1 cellular context compared by ENCODE assay signal in genomic region chr15:78850926-78851600, GRCh38.
TF ChIP-seq lines count a peak whose summit lies in the region.

No MANE protein-coding gene starts in this region.

TF ChIP-seq in HepG2, 621 proteins besides CTCF, POLR2A, EP300 and RAD21:
- TF ChIP-seq CEBPG (CRISPR knock-in tag; IDR thresholded peaks at IDR 0.05) = no peak
- TF ChIP-seq NFRKB (IDR thresholded peaks at IDR 0.05) = no peak
- TF ChIP-seq RFX1 (IDR thresholded peaks at IDR 0.05) = no peak
- no peak for TF ChIP-seq ERF (CRISPR knock-in tag; IDR thresholded peaks at IDR 0.05)
- 0 out of 2 replicates have a peak, but pooled peaks have one; percentile 12 for TF ChIP-seq NCOA2 (CRISPR knock-in tag; IDR thresholded peaks at IDR 0.05)
- TF ChIP-seq SOX6 (IDR thresholded peaks at IDR 0.05) = no peak
- TF ChIP-seq SOX6 (CRISPR knock-in tag; IDR thresholded peaks at IDR 0.05) = peak; percentile 65; the same call in 1 of the 2 replicates
- TF ChIP-seq CREB1 (IDR thresholded peaks at IDR 0.05) = no peak
- no peak for TF ChIP-seq CREB1 (CRISPR knock-in tag; IDR thresholded peaks at IDR 0.05)
- no peak for TF ChIP-seq HCFC1 (IDR thresholded peaks at IDR 0.05; ENCODE audit: low read depth, low read length)
- 0 out of 2 replicates have a peak, but pooled peaks have one; percentile 26 for TF ChIP-seq RARA (CRISPR knock-in tag; IDR thresholded peaks at IDR 0.05)
- no peak for TF ChIP-seq THYN1 (CRISPR knock-in tag; IDR thresholded peaks at IDR 0.05; ENCODE audit: borderline replicate concordance, low read depth)
- TF ChIP-seq PHF21A (CRISPR knock-in tag; IDR thresholded peaks at IDR 0.05) = 0 out of 2 replicates have a peak, but pooled peaks have one; percentile 28
- TF ChIP-seq ZNF264 (CRISPR knock-in tag; IDR thresholded peaks at IDR 0.05) = no peak
- no peak for TF ChIP-seq ZFP37 (CRISPR knock-in tag; IDR thresholded peaks at IDR 0.05; ENCODE audit: borderline replicate concordance)
- no peak for TF ChIP-seq ATF5 (CRISPR knock-in tag; IDR thresholded peaks at IDR 0.05; ENCODE audit: low read depth)
- TF ChIP-seq ARID5B (CRISPR knock-in tag; IDR thresholded peaks at IDR 0.05) = peak; percentile 50; the same call in 1 of the 2 replicates
- no peak for TF ChIP-seq ZSCAN25 (CRISPR knock-in tag; IDR thresholded peaks at IDR 0.05)
- TF ChIP-seq XRCC5 (optimal IDR thresholded peaks at IDR 0.05; ENCODE audit: low read length) = peak; percentile 42
- peak; percentile 52; the same call in 1 of the 2 replicates for TF ChIP-seq ZBTB7B (CRISPR knock-in tag; IDR thresholded peaks at IDR 0.05)
- 0 out of 2 replicates have a peak, but pooled peaks have one; percentile 15 for TF ChIP-seq SOX13 (IDR thresholded peaks at IDR 0.05)
- peak in 1 of 2 experiments; percentile 85; a peak in 2 of 4 replicates for TF ChIP-seq SOX13 (CRISPR knock-in tag; conservative IDR thresholded peaks at IDR 0.05 in 1 of 2, IDR thresholded peaks at IDR 0.05 in 1 of 2)
- TF ChIP-seq SOX5 (CRISPR knock-in tag; IDR thresholded peaks at IDR 0.05; ENCODE audit: borderline replicate concordance) = peak; percentile 81
- 0 out of 2 replicates have a peak, but pooled peaks have one; percentile 47 for TF ChIP-seq ZNF3 (CRISPR knock-in tag; IDR thresholded peaks at IDR 0.05)
- peak; percentile 46 for TF ChIP-seq TEAD3 (CRISPR knock-in tag; optimal IDR thresholded peaks at IDR 0.05; ENCODE audit: borderline replicate concordance)
- TF ChIP-seq GATAD2A (CRISPR knock-in tag; IDR thresholded peaks at IDR 0.05) = peak; percentile 71; the same call in 1 of the 2 replicates
- no peak for TF ChIP-seq ZNF382 (CRISPR knock-in tag; IDR thresholded peaks at IDR 0.05; ENCODE audit: borderline replicate concordance)
- TF ChIP-seq ZNF101 (CRISPR knock-in tag; IDR thresholded peaks at IDR 0.05; ENCODE audit: borderline replicate concordance, low read depth) = no peak
- no peak for TF ChIP-seq ZNF549 (CRISPR knock-in tag; IDR thresholded peaks at IDR 0.05)
- no peak for TF ChIP-seq HNRNPH1 (optimal IDR thresholded peaks at IDR 0.05; ENCODE audit: low read depth, low read length)
- TF ChIP-seq TRIM24 (CRISPR knock-in tag; IDR thresholded peaks at IDR 0.05) = no peak
- TF ChIP-seq TCF7 (IDR thresholded peaks at IDR 0.05; ENCODE audit: low read depth) = peak; percentile 24; the same call in 1 of the 2 replicates
- TF ChIP-seq ZNF121 (CRISPR knock-in tag; IDR thresholded peaks at IDR 0.05) = no peak
- no peak for TF ChIP-seq ETV5 (CRISPR knock-in tag; IDR thresholded peaks at IDR 0.05; ENCODE audit: borderline replicate concordance)
- TF ChIP-seq ZBTB7A (CRISPR knock-in tag; IDR thresholded peaks at IDR 0.05) = 0 out of 2 replicates have a peak, but pooled peaks have one; percentile 20
- no peak for TF ChIP-seq ZNF597 (CRISPR knock-in tag; IDR thresholded peaks at IDR 0.05)
- no peak for TF ChIP-seq NCOA1 (CRISPR knock-in tag; IDR thresholded peaks at IDR 0.05)
- 0 out of 2 replicates have a peak, but pooled peaks have one; percentile 40 for TF ChIP-seq ONECUT2 (CRISPR knock-in tag; IDR thresholded peaks at IDR 0.05)
- no peak for TF ChIP-seq MXD1 (CRISPR knock-in tag; IDR thresholded peaks at IDR 0.05)
- TF ChIP-seq ZNF20 (CRISPR knock-in tag; IDR thresholded peaks at IDR 0.05) = no peak
- TF ChIP-seq ATF6 (CRISPR knock-in tag; conservative IDR thresholded peaks at IDR 0.05) = no peak
- no peak for TF ChIP-seq ZSCAN20 (CRISPR knock-in tag; IDR thresholded peaks at IDR 0.05; ENCODE audit: borderline replicate concordance)
- no peak for TF ChIP-seq SRSF1 (optimal IDR thresholded peaks at IDR 0.05; ENCODE audit: low read depth, low read length)
- TF ChIP-seq REPIN1 (CRISPR knock-in tag; IDR thresholded peaks at IDR 0.05; ENCODE audit: borderline replicate concordance, low read depth) = no peak
- TF ChIP-seq TRIM22 (IDR thresholded peaks at IDR 0.05) = no peak
- no peak for TF ChIP-seq ZBTB26 (CRISPR knock-in tag; IDR thresholded peaks at IDR 0.05; ENCODE audit: borderline replicate concordance)
- TF ChIP-seq HHEX (CRISPR knock-in tag; IDR thresholded peaks at IDR 0.05) = no peak
- TF ChIP-seq ZNF276 (CRISPR knock-in tag; IDR thresholded peaks at IDR 0.05; ENCODE audit: low read depth) = no peak
- no peak for TF ChIP-seq USF2 (IDR thresholded peaks at IDR 0.05; ENCODE audit: low read depth, low read length)
- no peak for TF ChIP-seq USF2 (CRISPR knock-in tag; IDR thresholded peaks at IDR 0.05; ENCODE audit: borderline replicate concordance)
